11 cellular contexts compared by ENCODE assay signal in the genomic region with DNA sequence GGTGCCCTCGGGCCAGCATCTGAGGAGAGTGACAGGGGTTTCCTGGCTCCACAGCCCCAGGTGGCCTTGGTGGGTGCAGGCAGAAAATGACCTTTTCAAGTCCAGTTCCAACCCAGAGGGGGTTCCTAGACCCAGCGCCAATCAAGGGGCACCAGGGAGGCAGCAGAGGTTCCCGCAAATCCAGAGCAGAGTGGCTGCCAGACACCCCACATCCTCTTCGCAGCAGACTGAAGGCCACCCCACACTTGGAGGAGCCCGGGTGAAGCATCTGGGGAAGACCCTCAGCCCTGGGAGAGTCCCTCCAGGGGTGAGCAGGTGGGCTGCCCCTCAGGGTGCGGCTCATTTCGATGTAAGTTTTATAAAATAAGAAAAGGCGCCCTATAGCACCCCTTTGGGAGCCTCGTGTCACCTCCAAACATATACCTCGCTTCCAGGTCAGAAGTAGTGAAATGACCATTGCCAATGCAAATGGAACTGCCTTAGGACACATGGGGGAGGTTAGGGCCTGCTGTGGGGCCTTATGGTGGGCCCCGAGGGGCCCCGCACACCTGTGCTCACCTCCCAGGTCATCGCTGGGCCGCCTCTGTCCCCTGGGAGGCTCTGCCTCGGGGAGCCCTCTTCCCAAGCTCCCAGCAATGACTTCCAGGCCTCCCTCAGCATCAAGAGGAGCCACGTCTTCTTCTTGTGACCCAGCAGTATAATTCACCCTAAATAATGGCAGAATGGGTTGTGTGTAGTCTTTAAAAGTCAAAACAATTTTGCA. TPM values are rescaled to one million over a fixed set of nuclear protein-coding genes. Genes with fewer than 3 reads are reported as not detected.
A peak's percentile ranks its signal among the peaks of the same experiment; 100 is the strongest.
DNase-seq lines count a peak whose midpoint lies in the region; ATAC-seq and TF ChIP-seq lines count a peak whose summit lies in the region.
"Had no signal": no experiment of that assay in that cellular context is flagged by ENCODE, and none has a peak within 500 bp of the region (broad histone marks: within the 10 kb centered on the region; RNA-seq: fewer than 3 reads in every experiment).

No MANE protein-coding gene starts in this region.

- H3K27me3 Mint-ChIP-seq in activated CD8-positive, alpha-beta T cell treated with anti-CD3 and anti-CD28 coated beads, Interleukin-2, amount 10 ng/mL, durations not matched to agents 7 days and 5 days (ENCODE audit: low read depth): no peaks in the 10 kb centered on the region

- no peak for ATAC-seq in activated CD8-positive, alpha-beta T cell treated with anti-CD3 and anti-CD28 coated beads, Interleukin-2, amount 10 ng/mL, durations not matched to agents 7 days and 5 days
- no peak for ATAC-seq in right cardiac atrium
- ATAC-seq in stimulated activated effector memory CD8-positive, alpha-beta T cell treated with anti-CD3 and anti-CD28 coated beads, Interleukin-12 subunit alpha, Interleukin-12 subunit beta, amount 100 ng/mL, for 72 hours: no peak

- H3K27ac Mint-ChIP-seq in activated CD8-positive, alpha-beta T cell treated with anti-CD3 and anti-CD28 coated beads, Interleukin-2, amount 10 ng/mL, durations not matched to agents 7 days and 5 days: peak overlapping the region; percentile 98
- peak overlapping the region; percentile 96 for H3K27ac Mint-ChIP-seq in stimulated activated effector memory CD8-positive, alpha-beta T cell treated with anti-CD3 and anti-CD28 coated beads, Interleukin-12 subunit alpha, Interleukin-12 subunit beta, amount 100 ng/mL, for 72 hours

- H3K9me3 ChIP-seq in right cardiac atrium (ENCODE audit: control insufficient read depth, low read length): no peaks in the 10 kb centered on the region

- peaks cover 13% of the 10 kb centered on the region for H3K36me3 Mint-ChIP-seq in activated CD8-positive, alpha-beta T cell treated with anti-CD3 and anti-CD28 coated beads, Interleukin-2, amount 10 ng/mL, durations not matched to agents 7 days and 5 days (ENCODE audit: low read depth)
- H3K36me3 Mint-ChIP-seq in stimulated activated effector memory CD8-positive, alpha-beta T cell treated with anti-CD3 and anti-CD28 coated beads, Interleukin-12 subunit alpha, Interleukin-12 subunit beta, amount 100 ng/mL, for 72 hours: peaks cover 48% of the 10 kb centered on the region

- 79% methylated on average over 16 of the region's 16 CpGs for WGBS in right cardiac atrium

- H3K4me1 Mint-ChIP-seq in activated CD8-positive, alpha-beta T cell treated with anti-CD3 and anti-CD28 coated beads, Interleukin-2, amount 10 ng/mL, durations not matched to agents 7 days and 5 days (ENCODE audit: low read depth): peaks cover 32% of the 10 kb centered on the region
- peaks cover 39% of the 10 kb centered on the region for H3K4me1 Mint-ChIP-seq in stimulated activated effector memory CD8-positive, alpha-beta T cell treated with anti-CD3 and anti-CD28 coated beads, Interleukin-12 subunit alpha, Interleukin-12 subunit beta, amount 100 ng/mL, for 72 hours

- H3K27ac ChIP-seq in HL-60 (replicated peaks) (peak overlapping the region; percentile 68), right cardiac atrium (ENCODE audit: low read length) (no peak overlapping the region)
- H3K27ac ChIP-seq: epithelial cell of prostate had no signal

- H3K4me3 Mint-ChIP-seq in activated CD8-positive, alpha-beta T cell treated with anti-CD3 and anti-CD28 coated beads, Interleukin-2, amount 10 ng/mL, durations not matched to agents 7 days and 5 days: peak overlapping the region; percentile 87
- H3K4me3 Mint-ChIP-seq in stimulated activated effector memory CD8-positive, alpha-beta T cell treated with anti-CD3 and anti-CD28 coated beads, Interleukin-12 subunit alpha, Interleukin-12 subunit beta, amount 100 ng/mL, for 72 hours: peak overlapping the region; percentile 92

- no peak for DNase-seq in HL-60 (ENCODE audit: low read depth in 1 of 2, low spot score in 1 of 2)
- no peak for DNase-seq in activated CD8-positive, alpha-beta T cell treated with anti-CD3 and anti-CD28 coated beads, Interleukin-2, amount 10 ng/mL, durations not matched to agents 7 days and 5 days
- DNase-seq in right cardiac atrium: peak in 2 of 3 donors; percentile 57 to 62
- no peak for DNase-seq in stimulated activated effector memory CD8-positive, alpha-beta T cell treated with anti-CD3 and anti-CD28 coated beads, Interleukin-12 subunit alpha, Interleukin-12 subunit beta, amount 100 ng/mL, for 72 hours (ENCODE audit: low spot score in 2 of 2)
- no peak for DNase-seq in COR-L47 (lab: John Stamatoyannopoulos, UW)
- DNase-seq in glomerular visceral epithelial cell (ENCODE audit: extremely low spot score): no peak
- DNase-seq in effector CD8-positive, alpha-beta T cell (lab: John Stamatoyannopoulos, UW): no peak
- DNase-seq in stimulated activated CD4-positive, alpha-beta T cell treated with anti-CD3 and anti-CD28 coated beads, Interleukin-2, amount 100 ng/mL, for 48 hours: no peak

- CTCF ChIA-PET in activated CD8-positive, alpha-beta T cell treated with anti-CD3 and anti-CD28 coated beads, Interleukin-2, amount 10 ng/mL, durations not matched to agents 7 days and 5 days (lab: Charles Lee): interaction anchor here (1.0 kb wide), 1 partner anchor 193 kb away, joined by 3 read pairs; a partner anchor contains a TSS

- H3K4me3 ChIP-seq in HL-60 (replicated peaks; ENCODE audit: insufficient read depth, low read length): no peak overlapping the region
- no peak overlapping the region for H3K4me3 ChIP-seq in right cardiac atrium (ENCODE audit: low read length)

- H3K4me1 ChIP-seq in right cardiac atrium (ENCODE audit: control insufficient read depth, insufficient read depth, low read length): no peaks in the 10 kb centered on the region

- H3K9me3 Mint-ChIP-seq in activated CD8-positive, alpha-beta T cell treated with anti-CD3 and anti-CD28 coated beads, Interleukin-2, amount 10 ng/mL, durations not matched to agents 7 days and 5 days (ENCODE audit: insufficient read depth): no peaks in the 10 kb centered on the region
- no peaks in the 10 kb centered on the region for H3K9me3 Mint-ChIP-seq in stimulated activated effector memory CD8-positive, alpha-beta T cell treated with anti-CD3 and anti-CD28 coated beads, Interleukin-12 subunit alpha, Interleukin-12 subunit beta, amount 100 ng/mL, for 72 hours

- H3K27me3 ChIP-seq in HL-60 (ENCODE audit: insufficient read depth, poor library complexity, severe bottlenecking) (no peaks in the 10 kb centered on the region), right cardiac atrium (ENCODE audit: control insufficient read depth, insufficient read depth) (no peaks in the 10 kb centered on the region)

- intact Hi-C loops in right cardiac atrium (cut with DNase I): no loop called here

- POLR2A ChIA-PET in activated CD8-positive, alpha-beta T cell treated with anti-CD3 and anti-CD28 coated beads, Interleukin-2, amount 10 ng/mL, durations not matched to agents 7 days and 5 days (lab: Charles Lee): no interaction called here

- no peak for TF ChIP-seq CTCF in HL-60 (IDR thresholded peaks at IDR 0.05; ENCODE audit: insufficient read depth, low read length)

RNA-seq across cellular contexts. Expression of a gene that starts 11.0 kb away (rescaled TPM):
- not detected for total RNA-seq in activated CD8-positive, alpha-beta T cell treated with anti-CD3 and anti-CD28 coated beads, Interleukin-2, amount 10 ng/mL, durations not matched to agents 7 days and 5 days
- total RNA-seq in right cardiac atrium: not detected
- polyA plus RNA-seq in right cardiac atrium: 0.05 TPM
- total RNA-seq: H4, RPMI7951 had no signal

RNA-seq across cellular contexts. Expression of a gene that starts 21.8 kb away (rescaled TPM):
- total RNA-seq in activated CD8-positive, alpha-beta T cell treated with anti-CD3 and anti-CD28 coated beads, Interleukin-2, amount 10 ng/mL, durations not matched to agents 7 days and 5 days: 1 to 10 TPM; 2.4 to 2.5 TPM
- 1 to 10 TPM; 5.2 to 6.8 (median 5.4) TPM for total RNA-seq in right cardiac atrium
- 7.4 TPM for polyA plus RNA-seq in right cardiac atrium
- total RNA-seq: H4, RPMI7951 had no signal

Comparison
In these comparisons a context has a peak if more than half of its experiments do, and no peak if none do; other contexts are left out.
1. DNase-seq: peak in right cardiac atrium (2 of 3); none in HL-60 (0 of 2), activated CD8-positive, alpha-beta T cell treated with anti-CD3 and anti-CD28 coated beads, Interleukin-2, amount 10 ng/mL, durations not matched to agents 7 days and 5 days (single experiment), stimulated activated effector memory CD8-positive, alpha-beta T cell treated with anti-CD3 and anti-CD28 coated beads, Interleukin-12 subunit alpha, Interleukin-12 subunit beta, amount 100 ng/mL, for 72 hours (0 of 2), COR-L47 (single experiment), glomerular visceral epithelial cell (single experiment), effector CD8-positive, alpha-beta T cell (single experiment) and stimulated activated CD4-positive, alpha-beta T cell treated with anti-CD3 and anti-CD28 coated beads, Interleukin-2, amount 100 ng/mL, for 48 hours (0 of 2).